In genomic region chr11:69301491-69302401, GRCh38 we compare ENCODE assay signal across 1 cellular context.
A peak's percentile ranks its signal among the peaks of the same experiment; 100 is the strongest.
TF ChIP-seq lines count a peak whose summit lies in the region.

No MANE protein-coding gene starts in this region.

TF ChIP-seq in SK-N-SH, 30 proteins besides CTCF, POLR2A, EP300 and RAD21 (continued from another document):
- TF ChIP-seq FOXM1 (IDR thresholded peaks at IDR 0.05; ENCODE audit: low read depth), result 0 out of 2 replicates have a peak, but pooled peaks have one; percentile 83
- no peak for TF ChIP-seq SIN3A (IDR thresholded peaks at IDR 0.05; ENCODE audit: borderline replicate concordance, low read depth, low read length)
- peak; percentile 85 for TF ChIP-seq TEAD4 (IDR thresholded peaks at IDR 0.05; ENCODE audit: borderline replicate concordance, insufficient read depth)
- TF ChIP-seq USF2 (IDR thresholded peaks at IDR 0.05; ENCODE audit: borderline replicate concordance, low read depth, low read length), result no peak
- TF ChIP-seq MEF2A (IDR thresholded peaks at IDR 0.05; ENCODE audit: borderline replicate concordance, low read depth), result peak; percentile 62; the same call in 1 of the 2 replicates
- TF ChIP-seq RFX5 (IDR thresholded peaks at IDR 0.05; ENCODE audit: low read length), result no peak
- peak; percentile 84; the same call in 1 of the 2 replicates for TF ChIP-seq RXRA (IDR thresholded peaks at IDR 0.05; ENCODE audit: borderline replicate concordance, low read depth)
- peak; percentile 97 for TF ChIP-seq FOSL2 (IDR thresholded peaks at IDR 0.05; ENCODE audit: borderline replicate concordance, low read depth)
- TF ChIP-seq REST (IDR thresholded peaks at IDR 0.05; ENCODE audit: low read depth, low read length), result peak; percentile 34; the same call in 1 of the 2 replicates
- TF ChIP-seq TAF1 (IDR thresholded peaks at IDR 0.05; ENCODE audit: borderline replicate concordance, low read depth, low read length), result no peak
TF ChIP-seq in SK-N-SH: peak in this region for 14.
